28 cellular contexts compared by ENCODE assay signal in the genomic region with DNA sequence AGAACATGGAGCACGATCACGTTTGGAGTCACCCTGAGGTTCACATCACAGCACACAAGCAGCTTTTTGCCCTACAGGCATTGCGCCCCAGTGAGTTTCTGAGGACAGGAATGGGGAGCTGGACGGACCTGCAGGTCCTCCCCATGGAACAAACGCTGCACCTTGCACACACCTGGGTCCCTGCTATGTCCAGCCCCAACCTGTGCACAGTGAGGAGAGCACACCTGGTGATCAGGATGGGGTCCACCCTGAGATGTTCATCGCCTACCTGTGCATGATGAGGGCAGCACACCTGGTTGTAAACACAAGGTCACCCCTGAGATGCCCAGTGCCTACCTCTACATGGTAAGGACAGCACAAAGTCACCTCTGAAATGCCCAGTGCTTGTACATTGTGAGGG. TPM values are rescaled to one million over a fixed set of nuclear protein-coding genes. Genes with fewer than 3 reads are reported as not detected.
"Had no signal": no experiment of that assay in that cellular context is flagged by ENCODE, and none has a peak within 500 bp of the region (broad histone marks: within the 10 kb centered on the region; RNA-seq: fewer than 3 reads in every experiment).

No MANE protein-coding gene starts in this region.

- H3K27me3 ChIP-seq: brain microvascular endothelial cell, esophagus squamous epithelium had no signal

- H3K27me3 Mint-ChIP-seq: activated CD4-positive, alpha-beta memory T cell treated with anti-CD3 and anti-CD28 coated beads, Interleukin-2, amount 10 ng/mL, durations not matched to agents 7 days and 5 days; activated CD4-positive, alpha-beta T cell treated with anti-CD3 and anti-CD28 coated beads for 36 hours; activated naive CD8-positive, alpha-beta T cell treated with anti-CD3 and anti-CD28 coated beads, Interleukin-2, amount 10 ng/mL, durations not matched to agents 7 days and 5 days; activated T-cell treated with anti-CD3 and anti-CD28 coated beads, Interleukin-2, amount 50 U/mL, for 24 hours; effector memory CD8-positive, alpha-beta T cell had no signal

- H3K4me1 ChIP-seq: esophagus squamous epithelium had no signal

- DNase-seq: activated CD4-positive, alpha-beta memory T cell treated with anti-CD3 and anti-CD28 coated beads, Interleukin-2, amount 10 ng/mL, durations not matched to agents 7 days and 5 days; activated CD4-positive, alpha-beta T cell treated with anti-CD3 and anti-CD28 coated beads for 36 hours; activated CD4-positive, alpha-beta T cell treated with anti-CD3 and anti-CD28 coated beads, Interleukin-2, amount 10 ng/mL, durations not matched to agents 24 days and 14 days; activated CD4-positive, alpha-beta T cell treated with anti-CD3 and anti-CD28 coated beads, Interleukin-2, amount 50 U/mL, for 4 hours; activated CD4-positive, CD25-positive, alpha-beta regulatory T cell; activated CD4-positive, CD25-positive, alpha-beta regulatory T cell treated with anti-CD3 and anti-CD28 coated beads, Interleukin-2, amount 50 U/mL, for 72 hours; activated CD8-positive, alpha-beta memory T cell treated with anti-CD3 and anti-CD28 coated beads, Interleukin-2, amount 50 U/mL, for 48 hours; activated gamma-delta T cell; activated naive CD4-positive, alpha-beta T cell; activated naive CD4-positive, alpha-beta T cell treated with anti-CD3 and anti-CD28 coated beads, Interleukin-2, amount 10 ng/mL, durations not matched to agents 7 days and 5 days; activated naive CD8-positive, alpha-beta T cell treated with anti-CD3 and anti-CD28 coated beads, Interleukin-2, amount 10 ng/mL, durations not matched to agents 7 days and 5 days; activated T-cell treated with anti-CD3 and anti-CD28 coated beads for 4 hours; activated T-cell treated with anti-CD3 and anti-CD28 coated beads, Interleukin-2, amount 50 U/mL, for 24 hours; activated T-cell treated with anti-CD3 and anti-CD28 coated beads, Interleukin-2, amount 50 U/mL, for 72 hours; brain microvascular endothelial cell; caudate nucleus; cortex of kidney; dermis blood vessel endothelial cell; effector CD4-positive, alpha-beta T cell; effector memory CD8-positive, alpha-beta T cell; erythroblast; esophagus squamous epithelium; foreskin melanocyte; T-helper 2 cell had no signal

- H3K9me3 Mint-ChIP-seq: activated CD4-positive, alpha-beta memory T cell treated with anti-CD3 and anti-CD28 coated beads, Interleukin-2, amount 10 ng/mL, durations not matched to agents 7 days and 5 days; activated CD4-positive, alpha-beta T cell treated with anti-CD3 and anti-CD28 coated beads, Interleukin-2, amount 10 ng/mL, durations not matched to agents 24 days and 14 days; activated naive CD4-positive, alpha-beta T cell treated with anti-CD3 and anti-CD28 coated beads, Interleukin-2, amount 10 ng/mL, durations not matched to agents 7 days and 5 days; activated naive CD4-positive, alpha-beta T cell treated with anti-CD3 and anti-CD28 coated beads, Interleukin-2, amount 50 U/mL, for 72 hours; activated naive CD8-positive, alpha-beta T cell treated with anti-CD3 and anti-CD28 coated beads, Interleukin-2, amount 10 ng/mL, durations not matched to agents 7 days and 5 days; activated T-cell treated with anti-CD3 and anti-CD28 coated beads, Interleukin-2, amount 50 U/mL, for 24 hours; effector memory CD8-positive, alpha-beta T cell had no signal

- H3K9me3 ChIP-seq: esophagus squamous epithelium had no signal

- H3K36me3 ChIP-seq: brain microvascular endothelial cell, esophagus squamous epithelium had no signal

- H3K27ac Mint-ChIP-seq: activated CD4-positive, alpha-beta memory T cell treated with anti-CD3 and anti-CD28 coated beads, Interleukin-2, amount 10 ng/mL, durations not matched to agents 7 days and 5 days; activated CD4-positive, alpha-beta T cell treated with anti-CD3 and anti-CD28 coated beads for 36 hours; activated CD4-positive, alpha-beta T cell treated with anti-CD3 and anti-CD28 coated beads, Interleukin-2, amount 10 ng/mL, durations not matched to agents 24 days and 14 days; activated naive CD4-positive, alpha-beta T cell treated with anti-CD3 and anti-CD28 coated beads, Interleukin-2, amount 10 ng/mL, durations not matched to agents 7 days and 5 days; activated naive CD4-positive, alpha-beta T cell treated with anti-CD3 and anti-CD28 coated beads, Interleukin-2, amount 50 U/mL, for 72 hours; activated T-cell treated with anti-CD3 and anti-CD28 coated beads, Interleukin-2, amount 50 U/mL, for 24 hours had no signal

- H3K4me3 Mint-ChIP-seq: activated CD4-positive, alpha-beta memory T cell treated with anti-CD3 and anti-CD28 coated beads, Interleukin-2, amount 10 ng/mL, durations not matched to agents 7 days and 5 days; activated CD4-positive, alpha-beta T cell treated with anti-CD3 and anti-CD28 coated beads for 36 hours; activated CD4-positive, alpha-beta T cell treated with anti-CD3 and anti-CD28 coated beads, Interleukin-2, amount 10 ng/mL, durations not matched to agents 24 days and 14 days; activated naive CD4-positive, alpha-beta T cell treated with anti-CD3 and anti-CD28 coated beads, Interleukin-2, amount 10 ng/mL, durations not matched to agents 7 days and 5 days; activated T-cell treated with anti-CD3 and anti-CD28 coated beads, Interleukin-2, amount 50 U/mL, for 24 hours had no signal

- H3K27ac ChIP-seq: brain microvascular endothelial cell, esophagus squamous epithelium had no signal

- H3K4me3 ChIP-seq: esophagus squamous epithelium had no signal

- FAIRE-seq: astrocyte, colon had no signal

- ATAC-seq: activated CD4-positive, alpha-beta T cell treated with anti-CD3 and anti-CD28 coated beads for 36 hours; activated naive CD4-positive, alpha-beta T cell treated with anti-CD3 and anti-CD28 coated beads, Interleukin-2, amount 50 U/mL, for 72 hours; activated T-cell treated with anti-CD3 and anti-CD28 coated beads, Interleukin-2, amount 50 U/mL, for 72 hours had no signal

- H3K36me3 Mint-ChIP-seq: activated naive CD4-positive, alpha-beta T cell treated with anti-CD3 and anti-CD28 coated beads, Interleukin-2, amount 10 ng/mL, durations not matched to agents 7 days and 5 days; activated naive CD4-positive, alpha-beta T cell treated with anti-CD3 and anti-CD28 coated beads, Interleukin-2, amount 50 U/mL, for 72 hours had no signal

RNA-seq across cellular contexts. Expression of a gene that starts 45.9 kb away (rescaled TPM):
- total RNA-seq: fibroblast of villous mesenchyme had no signal
